Comparison of ENCODE assay signal across 2 cellular contexts in genomic region chr3:63296249-63296648, GRCh38.
TF ChIP-seq lines count a peak whose summit lies in the region.

No MANE protein-coding gene starts in this region.

TF ChIP-seq in HepG2, 621 proteins besides CTCF, POLR2A, EP300 and RAD21:
- TF ChIP-seq CEBPB (IDR thresholded peaks at IDR 0.05; ENCODE audit: borderline replicate concordance, low read depth, low read length): 0 out of 2 replicates have a peak, but pooled peaks have one; percentile 33
- no peak for TF ChIP-seq ZSCAN9 (CRISPR knock-in tag; IDR thresholded peaks at IDR 0.05; ENCODE audit: borderline replicate concordance)
- TF ChIP-seq, protein P1, sequence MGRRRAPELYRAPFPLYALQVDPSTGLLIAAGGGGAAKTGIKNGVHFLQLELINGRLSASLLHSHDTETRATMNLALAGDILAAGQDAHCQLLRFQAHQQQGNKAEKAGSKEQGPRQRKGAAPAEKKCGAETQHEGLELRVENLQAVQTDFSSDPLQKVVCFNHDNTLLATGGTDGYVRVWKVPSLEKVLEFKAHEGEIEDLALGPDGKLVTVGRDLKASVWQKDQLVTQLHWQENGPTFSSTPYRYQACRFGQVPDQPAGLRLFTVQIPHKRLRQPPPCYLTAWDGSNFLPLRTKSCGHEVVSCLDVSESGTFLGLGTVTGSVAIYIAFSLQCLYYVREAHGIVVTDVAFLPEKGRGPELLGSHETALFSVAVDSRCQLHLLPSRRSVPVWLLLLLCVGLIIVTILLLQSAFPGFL (CRISPR knock-in tag; IDR thresholded peaks at IDR 0.05): no peak
- no peak for TF ChIP-seq SNAPC2 (CRISPR knock-in tag; IDR thresholded peaks at IDR 0.05)
- no peak for TF ChIP-seq MEF2D (CRISPR knock-in tag; IDR thresholded peaks at IDR 0.05)

TF ChIP-seq in H1, 55 proteins besides CTCF, POLR2A, EP300 and RAD21:
- TF ChIP-seq CEBPB (IDR thresholded peaks at IDR 0.05; ENCODE audit: low read depth, low read length) (peak; percentile 94), RXRA (IDR thresholded peaks at IDR 0.05; ENCODE audit: insufficient read depth, low read depth, low read length) (no peak)
